ENCODE assay signal across 9 cellular contexts in genomic region chr17:30823425-30823824, GRCh38. TPM values are rescaled to one million over a fixed set of nuclear protein-coding genes. Genes with fewer than 3 reads are reported as not detected.
DNase-seq lines count a peak whose midpoint lies in the region; ATAC-seq, FAIRE-seq and TF ChIP-seq lines count a peak whose summit lies in the region.
"Had no signal": no experiment of that assay in that cellular context is flagged by ENCODE, and none has a peak within 500 bp of the region (broad histone marks: within the 10 kb centered on the region; RNA-seq: fewer than 3 reads in every experiment).

No MANE protein-coding gene starts in this region.

- H3K9me3 ChIP-seq in OCI-LY1 (ENCODE audit: low read length): no peaks in the 10 kb centered on the region
- H3K9me3 ChIP-seq in H1 (ENCODE audit: insufficient read depth in 2 of 2, low read depth in 1 of 2, low read length in 1 of 2): no peaks in the 10 kb centered on the region
- no peaks in the 10 kb centered on the region for H3K9me3 ChIP-seq in neutrophil

- no peak overlapping the region for H2BK20ac ChIP-seq in H1 (ENCODE audit: low read length)

- H2BK5ac ChIP-seq in H1 (ENCODE audit: low read depth, low read length): no peak overlapping the region

- H3K79me1 ChIP-seq in H1 (ENCODE audit: low read depth, low read length): 0 out of 2 replicates have a peak, but pooled peaks cover 2% of the 10 kb centered on the region

- peak overlapping the region; percentile 88 for H3K4me3 ChIP-seq in OCI-LY1 (ENCODE audit: low read depth, low read length, poor library complexity, severe bottlenecking)
- H3K4me3 ChIP-seq in H1 (ENCODE audit: extremely low read depth in 1 of 4, insufficient read depth in 2 of 4, low read depth in 3 of 4, low read length in 4 of 4): peak overlapping the region; percentile 69 to 88 (median 82)
- peak overlapping the region; percentile 95 to 99 for H3K4me3 ChIP-seq in neutrophil (ENCODE audit: low read depth in 1 of 2, low read length in 1 of 2)

- no peak overlapping the region for H4K8ac ChIP-seq in H1 (ENCODE audit: extremely low read depth, insufficient read depth, low read length)

- H3K79me2 ChIP-seq in OCI-LY1 (ENCODE audit: insufficient read depth, low read length) (peaks cover 57% of the 10 kb centered on the region), H1 (ENCODE audit: control insufficient read depth in 1 of 2, insufficient read depth in 2 of 2, low read length in 2 of 2) (peaks cover 0 to 54% of the 10 kb centered on the region in 2 experiments; a peak in 2 of 4 replicates)

- no peak overlapping the region for H3K18ac ChIP-seq in H1 (ENCODE audit: extremely low read depth, low read length)

- peak overlapping the region; percentile 94 for H3K9ac ChIP-seq in OCI-LY1 (ENCODE audit: low read length)
- H3K9ac ChIP-seq in H1 (replicated peaks in 1 of 4; ENCODE audit: extremely low read depth in 1 of 4, low read depth in 3 of 4, low read length in 3 of 4): peak overlapping the region in 1 of 4 experiments; percentile 10; a peak in 1 of 7 replicates

- FAIRE-seq in H1 (lab: Jason Lieb, UNC): no peak
- FAIRE-seq: frontal cortex had no signal

- CTCF ChIA-PET in H1 (lab: Charles Lee; ENCODE audit: partially characterized antibody): interaction anchor here (1.0 to 1.4 kb wide), 4 partner anchors 11 to 257 kb away, joined by 3 to 4 read pairs (median 4); no protein-coding TSS in a partner anchor

- H3K4me1 ChIP-seq in OCI-LY1 (ENCODE audit: insufficient read depth, low read length, severe bottlenecking): peaks cover 57% of the 10 kb centered on the region
- peaks cover 0 to 3% (median 3%) of the 10 kb centered on the region in 4 experiments; a peak in 4 of 7 replicates for H3K4me1 ChIP-seq in H1 (replicated peaks in 1 of 4; ENCODE audit: control insufficient read depth in 3 of 4, insufficient read depth in 4 of 4, low read length in 3 of 4)
- peaks cover 73 to 77% of the 10 kb centered on the region in 2 experiments for H3K4me1 ChIP-seq in neutrophil (ENCODE audit: control insufficient read depth in 1 of 2, insufficient read depth in 1 of 2, low read depth in 1 of 2, low read length in 1 of 2)

- no peak overlapping the region for H2BK120ac ChIP-seq in H1 (replicated peaks; ENCODE audit: low read depth, low read length)

- H4K5ac ChIP-seq in H1 (ENCODE audit: insufficient read length, low read depth, low read length): no peak overlapping the region

- ATAC-seq in HG02970 (IDR thresholded peaks at IDR 0.05; ENCODE audit: low FRiP score, unreplicated experiment): no peak

- no peak overlapping the region for H3K4ac ChIP-seq in H1 (replicated peaks; ENCODE audit: insufficient read length, low read depth, low read length)

- TF ChIP-seq POLR2A in H1 (IDR thresholded peaks at IDR 0.05; ENCODE audit: control extremely low read depth in 1 of 2, low read depth in 2 of 2, low read length in 2 of 2): no peak

- no peak overlapping the region for H3K56ac ChIP-seq in H1 (replicated peaks; ENCODE audit: insufficient read length, low read depth, low read length)

- H2AFZ ChIP-seq in OCI-LY1 (ENCODE audit: low read length) (no peak overlapping the region), H1 (ENCODE audit: low read length) (no peak overlapping the region)

- no peak overlapping the region for H3K23ac ChIP-seq in H1 (ENCODE audit: insufficient read length)

- no peak overlapping the region for H2BK12ac ChIP-seq in H1 (ENCODE audit: low read depth, low read length)

- no peak overlapping the region for H4K91ac ChIP-seq in H1 (replicated peaks; ENCODE audit: insufficient read length, low read length)

- no peak overlapping the region for H2AK5ac ChIP-seq in H1 (ENCODE audit: low read depth, low read length)

- H3K14ac ChIP-seq in H1 (ENCODE audit: insufficient read length): no peak overlapping the region

- peak; percentile 34 for DNase-seq in CMK (ENCODE audit: low read depth)
- no peak for DNase-seq in H1 (ENCODE audit: low read depth in 1 of 2, low spot score in 2 of 2)
- DNase-seq in SW 1271 (lab: John Stamatoyannopoulos, UW): no peak
- DNase-seq in NCI-H82 treated with DMSO at 0.1 percent for 48 hours (lab: John Stamatoyannopoulos, UW; ENCODE audit: unreplicated experiment): no peak
- DNase-seq in activated CD4-positive, alpha-beta T cell treated with anti-CD3 and anti-CD28 coated beads for 4 hours: no peak

- 71% methylated on average over 7 of the region's 7 CpGs; no CpG with 5 or more reads in 1 of the 2 experiments for WGBS in H1 (ENCODE audit: extremely low coverage in 1 of 2, insufficient coverage in 1 of 2, insufficient read length in 1 of 2, insufficient replicate concordance in 2 of 2, low coverage in 1 of 2, low lambda C conversion rate in 2 of 2, missing lambda C conversion rate in 1 of 2), 2 experiments

- no peak for TF ChIP-seq CTCF in OCI-LY1 (IDR thresholded peaks at IDR 0.05; ENCODE audit: low read length)
- TF ChIP-seq CTCF in H1 (IDR thresholded peaks at IDR 0.05; ENCODE audit: control extremely low read depth in 1 of 3, insufficient read depth in 1 of 3, low read depth in 1 of 3, low read length in 3 of 3): no peak
- no peak for TF ChIP-seq CTCF in neutrophil (IDR thresholded peaks at IDR 0.05)

- H3K23me2 ChIP-seq in H1 (ENCODE audit: low read depth, low read length): peaks cover 3% of the 10 kb centered on the region; the same call in 1 of the 2 replicates

- no peak for TF ChIP-seq EP300 in H1 (IDR thresholded peaks at IDR 0.05; ENCODE audit: borderline replicate concordance in 1 of 2, low read depth in 2 of 2, low read length in 2 of 2)

- H3K27me3 ChIP-seq in OCI-LY1 (ENCODE audit: insufficient read depth, low read length): no peaks in the 10 kb centered on the region
- H3K27me3 ChIP-seq in H1 (replicated peaks in 1 of 4; ENCODE audit: control insufficient read depth in 3 of 4, extremely low read depth in 1 of 4, insufficient read depth in 3 of 4, low read length in 3 of 4): no peaks in the 10 kb centered on the region
- no peaks in the 10 kb centered on the region for H3K27me3 ChIP-seq in neutrophil

- no peak for TF ChIP-seq RAD21 in H1 (IDR thresholded peaks at IDR 0.05 in 1 of 2, conservative IDR thresholded peaks at IDR 0.05 in 1 of 2; ENCODE audit: low read depth in 2 of 2, low read length in 2 of 2)

- 0 out of 2 replicates have a peak, but pooled peaks cover 3% of the 10 kb centered on the region for H3F3A ChIP-seq in OCI-LY1 (ENCODE audit: insufficient read depth, low read length)

- H3K27ac ChIP-seq in OCI-LY1 (ENCODE audit: low read depth, low read length, poor library complexity, severe bottlenecking): peak overlapping the region; percentile 88
- no peak overlapping the region for H3K27ac ChIP-seq in H1 (ENCODE audit: low read depth, low read length)
- peak overlapping the region; percentile 95 for H3K27ac ChIP-seq in neutrophil

- H3K36me3 ChIP-seq in OCI-LY1 (ENCODE audit: insufficient read depth, low read length): peaks cover 15% of the 10 kb centered on the region
- H3K36me3 ChIP-seq in H1 (ENCODE audit: control insufficient read depth in 2 of 4, insufficient read depth in 4 of 4, low read length in 3 of 4): 0 out of 8 replicates have a peak, but pooled peaks cover 0 to 3% (median 0%) of the 10 kb centered on the region in 4 experiments
- no peaks in the 10 kb centered on the region for H3K36me3 ChIP-seq in neutrophil

- POLR2A ChIA-PET in H1 (lab: Charles Lee; ENCODE audit: partially characterized antibody): interaction anchor here (1.1 to 2.0 kb wide), 5 partner anchors 9 to 34 kb away, joined by 3 to 12 read pairs (median 4); no protein-coding TSS in a partner anchor

- peak overlapping the region; percentile 83 for H3K4me2 ChIP-seq in OCI-LY1 (ENCODE audit: low read length)
- peak overlapping the region; percentile 66 to 79 for H3K4me2 ChIP-seq in H1 (ENCODE audit: insufficient read depth in 1 of 2, low read depth in 2 of 2, low read length in 2 of 2)

- H2BK15ac ChIP-seq in H1 (ENCODE audit: low read length): no peak overlapping the region

- no peaks in the 10 kb centered on the region for H3K9me2 ChIP-seq in OCI-LY1 (ENCODE audit: low read depth, low read length)

- H4K20me1 ChIP-seq in OCI-LY1 (ENCODE audit: insufficient read depth, low read length) (no peaks in the 10 kb centered on the region), H1 (replicated peaks in 1 of 2; ENCODE audit: control insufficient read depth in 1 of 2, insufficient read depth in 2 of 2, low read length in 2 of 2) (peaks cover 0 to 4% of the 10 kb centered on the region in 2 experiments)

TF ChIP-seq in H1, 55 proteins besides CTCF, POLR2A, EP300 and RAD21:
- no peak for TF ChIP-seq KDM5A (IDR thresholded peaks at IDR 0.05; ENCODE audit: low read length)
- TF ChIP-seq SRF (IDR thresholded peaks at IDR 0.05; ENCODE audit: low read depth, low read length): no peak
- TF ChIP-seq, protein P1, sequence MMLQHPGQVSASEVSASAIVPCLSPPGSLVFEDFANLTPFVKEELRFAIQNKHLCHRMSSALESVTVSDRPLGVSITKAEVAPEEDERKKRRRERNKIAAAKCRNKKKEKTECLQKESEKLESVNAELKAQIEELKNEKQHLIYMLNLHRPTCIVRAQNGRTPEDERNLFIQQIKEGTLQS (IDR thresholded peaks at IDR 0.05; ENCODE audit: insufficient read depth, low read depth, low read length): no peak

RNA-seq across cellular contexts. Expression of gene CRLF3, which starts 1.1 kb away (rescaled TPM):
- 21.0 and 22.7 TPM in 2 replicates for total RNA-seq in H1 (2021; fragmentation: NEBNext Ultra II Directional; extraction: Animal tissue kit (Norgen Biotek cat#: 25700))
- 8.7 and 12.7 TPM in 2 replicates for polyA plus RNA-seq in H1 (2011; rRNA removed)
- 14.3 TPM for polyA plus RNA-seq in H1 (2011; cell fraction: cytosol; rRNA removed)
- polyA plus RNA-seq in H1 (2011; cell fraction: nucleus; rRNA removed): 4.0 TPM
- 13.2 to 25.9 TPM (median 13.8 TPM) in 4 replicates for polyA plus RNA-seq in H1 (2012, experiment 1 of 2)
- polyA plus RNA-seq in H1 (2012, experiment 2 of 2): 2.8 TPM
- polyA plus RNA-seq in H1 (2013, experiment 1 of 2): 9.4 TPM
- polyA plus RNA-seq in H1 (2013, experiment 2 of 2): 8.7 TPM
- 14.4 and 18.0 TPM in 2 replicates for polyA minus RNA-seq in H1 (2011; rRNA and poly(A)+ RNA removed)
- polyA minus RNA-seq in H1 (2011; cell fraction: cytosol; rRNA and poly(A)+ RNA removed): 14.4 TPM
- 9.4 TPM for polyA minus RNA-seq in H1 (2011; cell fraction: nucleus; rRNA and poly(A)+ RNA removed)

RNA-seq across cellular contexts. Expression of gene ATAD5, which starts 8.3 kb away (rescaled TPM):
- 25.6 and 30.0 TPM in 2 replicates for total RNA-seq in H1 (2021; fragmentation: NEBNext Ultra II Directional; extraction: Animal tissue kit (Norgen Biotek cat#: 25700))
- polyA plus RNA-seq in H1 (2011; rRNA removed): 3.0 and 3.5 TPM in 2 replicates
- 5.9 TPM for polyA plus RNA-seq in H1 (2011; cell fraction: cytosol; rRNA removed)
- 5.0 TPM for polyA plus RNA-seq in H1 (2011; cell fraction: nucleus; rRNA removed)
- 4.5 to 8.8 TPM (median 5.5 TPM) in 4 replicates for polyA plus RNA-seq in H1 (2012, experiment 1 of 2)
- 0.41 TPM for polyA plus RNA-seq in H1 (2012, experiment 2 of 2)
- 17.2 TPM for polyA plus RNA-seq in H1 (2013, experiment 1 of 2)
- polyA plus RNA-seq in H1 (2013, experiment 2 of 2): 15.0 TPM
- polyA minus RNA-seq in H1 (2011; rRNA and poly(A)+ RNA removed): 7.4 and 11.1 TPM in 2 replicates
- 18.3 TPM for polyA minus RNA-seq in H1 (2011; cell fraction: cytosol; rRNA and poly(A)+ RNA removed)
- 34.9 TPM for polyA minus RNA-seq in H1 (2011; cell fraction: nucleus; rRNA and poly(A)+ RNA removed)
